Comparison of ENCODE assay signal across 1 cellular context in genomic region chr5:132666310-132667123, GRCh38.
TF ChIP-seq lines count a peak whose summit lies in the region.

No MANE protein-coding gene starts in this region.

TF ChIP-seq in K562, 482 proteins besides CTCF, POLR2A, EP300 and RAD21 (continued from another document and continues in another):
- TF ChIP-seq E2F6 (IDR thresholded peaks at IDR 0.05; ENCODE audit: borderline replicate concordance in 1 of 2, extremely low read depth in 1 of 2, insufficient read depth in 1 of 2, insufficient read length in 1 of 2, low read depth in 1 of 2, low read length in 1 of 2, poor library complexity in 1 of 2, severe bottlenecking in 1 of 2) (peak in 1 of 2 experiments; percentile 35), RBM34 (IDR thresholded peaks at IDR 0.05; ENCODE audit: borderline replicate concordance, insufficient read depth, low read length) (no peak), YY1 (IDR thresholded peaks at IDR 0.05; ENCODE audit: borderline replicate concordance in 1 of 3, control insufficient read depth in 1 of 3, extremely low read depth in 1 of 3, insufficient read depth in 3 of 3, insufficient read length in 1 of 3, insufficient replicate concordance in 2 of 3, low read depth in 1 of 3, low read length in 2 of 3) (peak in 2 of 3 experiments; percentile 0 to 49), ZBTB5 (IDR thresholded peaks at IDR 0.05) (no peak), DEAF1 (CRISPR knock-in tag; IDR thresholded peaks at IDR 0.05) (peak; percentile 49; the same call in 1 of the 2 replicates), PHB2 (IDR thresholded peaks at IDR 0.05; ENCODE audit: low read depth) (no peak), BRCA1 (IDR thresholded peaks at IDR 0.05) (no peak), BRCA1 (CRISPR knock-in tag; IDR thresholded peaks at IDR 0.05) (no peak), RBM39 (optimal IDR thresholded peaks at IDR 0.05; ENCODE audit: low read depth, low read length) (peak; percentile 39), ZNF511 (CRISPR knock-in tag; IDR thresholded peaks at IDR 0.05) (peak; percentile 60; the same call in 1 of the 2 replicates), MTA2 (IDR thresholded peaks at IDR 0.05; ENCODE audit: low read depth) (no peak), ZNF316 (IDR thresholded peaks at IDR 0.05) (peak; percentile 17; the same call in 1 of the 2 replicates), MAFK (IDR thresholded peaks at IDR 0.05; ENCODE audit: low read length) (no peak), ZBTB49 (CRISPR knock-in tag; IDR thresholded peaks at IDR 0.05; ENCODE audit: borderline replicate concordance) (no peak), SRSF9 (IDR thresholded peaks at IDR 0.05; ENCODE audit: borderline replicate concordance, low read depth, low read length) (no peak), ESRRB (CRISPR knock-in tag; IDR thresholded peaks at IDR 0.05; ENCODE audit: borderline replicate concordance) (peak; percentile 77; the same call in 1 of the 2 replicates), IRF9 (tag; IDR thresholded peaks at IDR 0.05) (peak; percentile 98), CREM (IDR thresholded peaks at IDR 0.05; ENCODE audit: low read depth) (peak; percentile 82), RBM17 (IDR thresholded peaks at IDR 0.05; ENCODE audit: borderline replicate concordance, low read depth, low read length) (no peak), MECOM (CRISPR knock-in tag; IDR thresholded peaks at IDR 0.05) (peak; percentile 96), ZNF24 (IDR thresholded peaks at IDR 0.05) (no peak), NFIC (IDR thresholded peaks at IDR 0.05) (no peak), ZNF3 (CRISPR knock-in tag; IDR thresholded peaks at IDR 0.05) (peak; percentile 32; the same call in 1 of the 2 replicates), ZBTB43 (CRISPR knock-in tag; IDR thresholded peaks at IDR 0.05) (no peak), TAF15 (IDR thresholded peaks at IDR 0.05; ENCODE audit: low read depth, low read length) (no peak), ZFP30 (CRISPR knock-in tag; IDR thresholded peaks at IDR 0.05; ENCODE audit: borderline replicate concordance) (no peak), SP2 (IDR thresholded peaks at IDR 0.05; ENCODE audit: extremely low read depth, low read depth, low read length, poor library complexity, severe bottlenecking) (no peak), MEF2D (tag; conservative IDR thresholded peaks at IDR 0.05; ENCODE audit: low read depth) (peak; percentile 96), ZNF589 (CRISPR knock-in tag; IDR thresholded peaks at IDR 0.05; ENCODE audit: low read depth) (peak; percentile 95), NR2C2 (CRISPR knock-in tag; IDR thresholded peaks at IDR 0.05) (0 out of 2 replicates have a peak, but pooled peaks have one; percentile 32), NR2C2 (tag; IDR thresholded peaks at IDR 0.05) (peak; percentile 60; the same call in 1 of the 2 replicates), PBX2 (CRISPR knock-in tag; IDR thresholded peaks at IDR 0.05; ENCODE audit: low read depth) (no peak), PBX2 (tag; conservative IDR thresholded peaks at IDR 0.05; ENCODE audit: low read depth) (peak; percentile 59), ZNF668 (CRISPR knock-in tag; IDR thresholded peaks at IDR 0.05) (peak; percentile 97), HES1 (IDR thresholded peaks at IDR 0.05; ENCODE audit: low read depth) (no peak), NFATC3 (IDR thresholded peaks at IDR 0.05) (no peak), ARID3A (IDR thresholded peaks at IDR 0.05; ENCODE audit: borderline replicate concordance, low read depth, low read length) (no peak), ERF (CRISPR knock-in tag; IDR thresholded peaks at IDR 0.05) (peak; percentile 98), NR3C1 (CRISPR knock-in tag; IDR thresholded peaks at IDR 0.05) (no peak), E2F1 (CRISPR knock-in tag; IDR thresholded peaks at IDR 0.05) (no peak), TEAD1 (CRISPR knock-in tag; IDR thresholded peaks at IDR 0.05) (peak; percentile 31 to 95; a peak in 2 of 4 replicates), STAT6 (CRISPR knock-in tag; IDR thresholded peaks at IDR 0.05) (no peak), CHD4 (IDR thresholded peaks at IDR 0.05; ENCODE audit: insufficient read depth, insufficient replicate concordance, low read depth, low read length, poor library complexity, severe bottlenecking) (no peak), FOXJ2 (tag; IDR thresholded peaks at IDR 0.05) (no peak)
